ENCODE assay signal across 12 cellular contexts in genomic region chr11:123474994-123475393, GRCh38. TPM values are rescaled to one million over a fixed set of nuclear protein-coding genes. Genes with fewer than 3 reads are reported as not detected.
DNase-seq lines count a peak whose midpoint lies in the region; ATAC-seq and TF ChIP-seq lines count a peak whose summit lies in the region.
"Had no signal": no experiment of that assay in that cellular context is flagged by ENCODE, and none has a peak within 500 bp of the region (broad histone marks: within the 10 kb centered on the region; RNA-seq: fewer than 3 reads in every experiment).

No MANE protein-coding gene starts in this region.

- in situ Hi-C loops in G401 (cut with HindIII; ENCODE audit: low sequenced_read_pairs), result no loop called here

- no peak overlapping the region for H3K4me3 ChIP-seq in WERI-Rb-1 (ENCODE audit: low read depth, low read length)
- H3K4me3 ChIP-seq in retinal pigment epithelial cell (ENCODE audit: low read length), result no peak overlapping the region
- H3K4me3 ChIP-seq in esophagus muscularis mucosa, result no peak overlapping the region

- intact Hi-C loops in esophagus muscularis mucosa (cut with DNase I), result loop anchor here (5.0 kb wide), 1 partner anchor 68 kb away; no protein-coding TSS in a partner anchor

- ATAC-seq in foreskin keratinocyte (no peak), GM21717 (IDR thresholded peaks at IDR 0.05; ENCODE audit: unreplicated experiment) (no peak), HG03378 (IDR thresholded peaks at IDR 0.05; ENCODE audit: unreplicated experiment) (no peak), HG02610 (IDR thresholded peaks at IDR 0.05; ENCODE audit: unreplicated experiment) (no peak)
- ATAC-seq: effector memory CD8-positive, alpha-beta T cell had no signal

- H3K36me3 ChIP-seq in WERI-Rb-1 (no peaks in the 10 kb centered on the region), esophagus muscularis mucosa (no peaks in the 10 kb centered on the region)

- TF ChIP-seq EP300 in esophagus muscularis mucosa (IDR thresholded peaks at IDR 0.05), result no peak

- DNase-seq in G401 (ENCODE audit: low spot score) (peak; percentile 82), WERI-Rb-1 (no peak), foreskin keratinocyte (no peak), retinal pigment epithelial cell (ENCODE audit: low read depth) (peak; percentile 85), esophagus muscularis mucosa (ENCODE audit: extremely low spot score) (no peak)
- DNase-seq: activated CD8-positive, alpha-beta memory T cell treated with anti-CD3 and anti-CD28 coated beads, Interleukin-2, amount 50 U/mL, for 4 hours; Calu3; effector memory CD8-positive, alpha-beta T cell; NCI-H510A had no signal

- WGBS in esophagus muscularis mucosa, result 73% methylated on average over 7 of the region's 8 CpGs

- no peak for TF ChIP-seq CTCF in WERI-Rb-1 (IDR thresholded peaks at IDR 0.05; ENCODE audit: low read depth, low read length)
- no peak for TF ChIP-seq CTCF in foreskin keratinocyte (conservative IDR thresholded peaks at IDR 0.05)
- no peak for TF ChIP-seq CTCF in retinal pigment epithelial cell (conservative IDR thresholded peaks at IDR 0.05; ENCODE audit: low read depth, low read length)
- TF ChIP-seq CTCF in esophagus muscularis mucosa (IDR thresholded peaks at IDR 0.05), result no peak

- H3K4me1 ChIP-seq in foreskin keratinocyte (peaks cover 4% of the 10 kb centered on the region), esophagus muscularis mucosa (peaks cover 0 to 18% (median 4%) of the 10 kb centered on the region in 4 donors)

- H3K27ac ChIP-seq in WERI-Rb-1 (peak overlapping the region; percentile 52), foreskin keratinocyte (peak overlapping the region; percentile 51), esophagus muscularis mucosa (replicated peaks in 1 of 4) (no peak overlapping the region)

- no peak for TF ChIP-seq POLR2A in esophagus muscularis mucosa (IDR thresholded peaks at IDR 0.05; ENCODE audit: low read depth)

- no peaks in the 10 kb centered on the region for H3K9me3 ChIP-seq in WERI-Rb-1 (ENCODE audit: severe bottlenecking)
- H3K9me3 ChIP-seq in esophagus muscularis mucosa, result no peaks in the 10 kb centered on the region

- no peaks in the 10 kb centered on the region for H3K27me3 ChIP-seq in WERI-Rb-1 (ENCODE audit: insufficient read depth, low read depth, severe bottlenecking)
- H3K27me3 ChIP-seq in foreskin keratinocyte, result no peaks in the 10 kb centered on the region
- no peaks in the 10 kb centered on the region for H3K27me3 ChIP-seq in esophagus muscularis mucosa

RNA-seq across cellular contexts. Expression of gene GRAMD1B, which starts 44.9 kb away (rescaled TPM):
- 31.0 and 33.3 TPM in 2 replicates for total RNA-seq in G401 (2014; rRNA removed; shearing (Covaris generic))
- total RNA-seq in foreskin keratinocyte, result 0.04 and 0.07 TPM in 2 replicates
- 0.03 and 0.09 TPM in 2 replicates for polyA plus RNA-seq in foreskin keratinocyte
- total RNA-seq in esophagus muscularis mucosa, result 1 to 10 TPM; 2.2 to 4.0 (median 3.5) TPM

Comparison
In these comparisons a context has a peak if more than half of its experiments do, and no peak if none do; other contexts are left out.
1. DNase-seq: peak in G401 (single experiment) and retinal pigment epithelial cell (single experiment); none in WERI-Rb-1 (single experiment), foreskin keratinocyte (0 of 2) and esophagus muscularis mucosa (single experiment).
2. H3K27ac ChIP-seq: peak in WERI-Rb-1 (single experiment) and foreskin keratinocyte (single experiment); none in esophagus muscularis mucosa (0 of 4).